ENCODE assay signal across 2 cellular contexts in genomic region chr3:138434276-138434874, GRCh38.
TF ChIP-seq lines count a peak whose summit lies in the region.

TSS of gene ESYT3 (plus strand) at chr3:138434616. CDS start at chr3:138434799, 183 bp downstream.

TF ChIP-seq in WTC11, 78 proteins besides CTCF, POLR2A, EP300 and RAD21 (continued from another document):
- TF ChIP-seq ZNF425 (CRISPR knock-in tag; conservative IDR thresholded peaks at IDR 0.05) (no peak), SMAD4 (CRISPR knock-in tag; IDR thresholded peaks at IDR 0.05) (peak; percentile 91)
TF ChIP-seq in WTC11: peak in this region for 45.

TF ChIP-seq in HepG2, 621 proteins besides CTCF, POLR2A, EP300 and RAD21 (continued from another document and continues in another):
- TF ChIP-seq JUNB (CRISPR knock-in tag; IDR thresholded peaks at IDR 0.05; ENCODE audit: borderline replicate concordance) (0 out of 2 replicates have a peak, but pooled peaks have one; percentile 56), ZNF614 (CRISPR knock-in tag; IDR thresholded peaks at IDR 0.05; ENCODE audit: borderline replicate concordance) (peak; percentile 78; the same call in 1 of the 2 replicates), ZNF205 (CRISPR knock-in tag; IDR thresholded peaks at IDR 0.05) (peak; percentile 80), TEAD2 (CRISPR knock-in tag; IDR thresholded peaks at IDR 0.05) (peak; percentile 87), ZBTB43 (CRISPR knock-in tag; conservative IDR thresholded peaks at IDR 0.05) (peak; percentile 93), NR2F6 (IDR thresholded peaks at IDR 0.05) (peak; percentile 77), NR2F6 (CRISPR knock-in tag; IDR thresholded peaks at IDR 0.05) (peak; percentile 93), ZNF782 (CRISPR knock-in tag; IDR thresholded peaks at IDR 0.05; ENCODE audit: borderline replicate concordance) (0 out of 2 replicates have a peak, but pooled peaks have one; percentile 72), ZGPAT (CRISPR knock-in tag; IDR thresholded peaks at IDR 0.05) (peak; percentile 86), KDM5B (CRISPR knock-in tag; IDR thresholded peaks at IDR 0.05; ENCODE audit: borderline replicate concordance) (peak; percentile 99), CREBL2 (CRISPR knock-in tag; IDR thresholded peaks at IDR 0.05; ENCODE audit: borderline replicate concordance) (peak; percentile 75; the same call in 1 of the 2 replicates), MZF1 (CRISPR knock-in tag; IDR thresholded peaks at IDR 0.05; ENCODE audit: borderline replicate concordance) (no peak), ZBTB44 (CRISPR knock-in tag; IDR thresholded peaks at IDR 0.05) (no peak), PRMT3 (CRISPR knock-in tag; IDR thresholded peaks at IDR 0.05; ENCODE audit: borderline replicate concordance, low read depth) (no peak), DMAP1 (CRISPR knock-in tag; IDR thresholded peaks at IDR 0.05) (peak; percentile 73; the same call in 1 of the 2 replicates), PBX3 (CRISPR knock-in tag; IDR thresholded peaks at IDR 0.05; ENCODE audit: borderline replicate concordance) (peak; percentile 87; the same call in 1 of the 2 replicates), ZNF790 (CRISPR knock-in tag; IDR thresholded peaks at IDR 0.05; ENCODE audit: borderline replicate concordance) (peak; percentile 88; the same call in 1 of the 2 replicates), GATAD2A (CRISPR knock-in tag; IDR thresholded peaks at IDR 0.05) (peak; percentile 55), ZNF839 (CRISPR knock-in tag; IDR thresholded peaks at IDR 0.05; ENCODE audit: borderline replicate concordance) (no peak; the same call in 1 of the 2 replicates), TOE1 (CRISPR knock-in tag; IDR thresholded peaks at IDR 0.05) (no peak; the same call in 1 of the 2 replicates), SOX6 (IDR thresholded peaks at IDR 0.05) (no peak), SOX6 (CRISPR knock-in tag; IDR thresholded peaks at IDR 0.05) (peak; percentile 73), ZNF337 (CRISPR knock-in tag; IDR thresholded peaks at IDR 0.05; ENCODE audit: borderline replicate concordance, low read depth) (0 out of 2 replicates have a peak, but pooled peaks have one; percentile 15), ZNF558 (CRISPR knock-in tag; IDR thresholded peaks at IDR 0.05; ENCODE audit: borderline replicate concordance) (peak; percentile 94), SIN3B (IDR thresholded peaks at IDR 0.05; ENCODE audit: low read length) (no peak), MAFG (CRISPR knock-in tag; IDR thresholded peaks at IDR 0.05) (no peak), TEAD3 (CRISPR knock-in tag; optimal IDR thresholded peaks at IDR 0.05; ENCODE audit: borderline replicate concordance) (no peak), SNAI1 (CRISPR knock-in tag; IDR thresholded peaks at IDR 0.05; ENCODE audit: borderline replicate concordance) (peak; percentile 96), ZNF225 (CRISPR knock-in tag; IDR thresholded peaks at IDR 0.05) (no peak), ZNF546 (CRISPR knock-in tag; conservative IDR thresholded peaks at IDR 0.05) (peak; percentile 85; the same call in 1 of the 2 replicates), ELF1 (CRISPR knock-in tag; IDR thresholded peaks at IDR 0.05) (peak; percentile 68), ZSCAN20 (CRISPR knock-in tag; IDR thresholded peaks at IDR 0.05; ENCODE audit: borderline replicate concordance) (peak; percentile 98), KLF15 (CRISPR knock-in tag; IDR thresholded peaks at IDR 0.05; ENCODE audit: borderline replicate concordance) (peak; percentile 96), SOX5 (CRISPR knock-in tag; IDR thresholded peaks at IDR 0.05; ENCODE audit: borderline replicate concordance) (peak; percentile 58), CEBPB (IDR thresholded peaks at IDR 0.05; ENCODE audit: borderline replicate concordance, low read depth, low read length) (no peak), AGO2 (optimal IDR thresholded peaks at IDR 0.05; ENCODE audit: low read depth, low read length) (no peak), SP4 (CRISPR knock-in tag; IDR thresholded peaks at IDR 0.05) (peak; percentile 82), DRAP1 (CRISPR knock-in tag; IDR thresholded peaks at IDR 0.05) (peak; percentile 38), ZNF496 (CRISPR knock-in tag; IDR thresholded peaks at IDR 0.05; ENCODE audit: insufficient replicate concordance) (no peak), ZBTB39 (CRISPR knock-in tag; IDR thresholded peaks at IDR 0.05) (0 out of 2 replicates have a peak, but pooled peaks have one; percentile 41), ZBTB2 (CRISPR knock-in tag; IDR thresholded peaks at IDR 0.05; ENCODE audit: low read depth) (0 out of 2 replicates have a peak, but pooled peaks have one; percentile 45), ZNF850 (CRISPR knock-in tag; conservative IDR thresholded peaks at IDR 0.05) (no peak), MATR3 (CRISPR knock-in tag; IDR thresholded peaks at IDR 0.05) (no peak), MIXL1 (CRISPR knock-in tag; IDR thresholded peaks at IDR 0.05) (peak; percentile 65; the same call in 1 of the 2 replicates), MXD3 (CRISPR knock-in tag; IDR thresholded peaks at IDR 0.05) (peak; percentile 96), ZBTB37 (CRISPR knock-in tag; IDR thresholded peaks at IDR 0.05) (peak; percentile 76; the same call in 1 of the 2 replicates), ZNF18 (CRISPR knock-in tag; IDR thresholded peaks at IDR 0.05; ENCODE audit: insufficient replicate concordance) (peak; percentile 95), ZMAT3 (CRISPR knock-in tag; conservative IDR thresholded peaks at IDR 0.05) (peak; percentile 92), ZNF567 (CRISPR knock-in tag; IDR thresholded peaks at IDR 0.05; ENCODE audit: borderline replicate concordance) (no peak; the same call in 1 of the 2 replicates), ZNF20 (CRISPR knock-in tag; IDR thresholded peaks at IDR 0.05) (peak; percentile 89; the same call in 1 of the 2 replicates), ZNF124 (CRISPR knock-in tag; IDR thresholded peaks at IDR 0.05) (peak; percentile 53; the same call in 1 of the 2 replicates), ZNF564 (CRISPR knock-in tag; IDR thresholded peaks at IDR 0.05) (peak; percentile 87), KLF16 (CRISPR knock-in tag; IDR thresholded peaks at IDR 0.05) (peak in 1 of 2 experiments; percentile 86; a peak in 2 of 4 replicates), MEIS1 (CRISPR knock-in tag; IDR thresholded peaks at IDR 0.05; ENCODE audit: borderline replicate concordance) (peak; percentile 89; the same call in 1 of the 2 replicates), ZBTB8A (CRISPR knock-in tag; IDR thresholded peaks at IDR 0.05; ENCODE audit: borderline replicate concordance, low read depth) (peak; percentile 85; the same call in 1 of the 2 replicates), REPIN1 (CRISPR knock-in tag; IDR thresholded peaks at IDR 0.05; ENCODE audit: borderline replicate concordance, low read depth) (peak; percentile 94), SNAPC2 (CRISPR knock-in tag; IDR thresholded peaks at IDR 0.05) (peak; percentile 97)
